In genomic region chr3:106728315-106728821, GRCh38 we compare ENCODE assay signal across 11 cellular contexts.
DNase-seq lines count a peak whose midpoint lies in the region; ATAC-seq and TF ChIP-seq lines count a peak whose summit lies in the region.
"Had no signal": no experiment of that assay in that cellular context is flagged by ENCODE, and none has a peak within 500 bp of the region (broad histone marks: within the 10 kb centered on the region; RNA-seq: fewer than 3 reads in every experiment).

No MANE protein-coding gene starts in this region.

- TF ChIP-seq CTCF in HFF-Myc (IDR thresholded peaks at IDR 0.05; ENCODE audit: low read depth, low read length, missing control alignments) (no peak), gastroesophageal sphincter (IDR thresholded peaks at IDR 0.05) (no peak), smooth muscle cell (IDR thresholded peaks at IDR 0.05; ENCODE audit: borderline replicate concordance, insufficient read depth, poor library complexity, severe bottlenecking) (no peak), right lobe of liver (IDR thresholded peaks at IDR 0.05) (no peak)

- no peaks in the 10 kb centered on the region for H3K9me3 Mint-ChIP-seq in activated naive CD4-positive, alpha-beta T cell treated with anti-CD3 and anti-CD28 coated beads, Interleukin-2, amount 50 U/mL, for 72 hours
- H3K9me3 Mint-ChIP-seq: stimulated activated naive B cell treated with anti-CD40 and anti-IgM and Interleukin-4, amounts not matched to agents 10 μg/mL and 1 μg/mL and 100 μg/mL, for 72 hours had no signal

- H3K27ac ChIP-seq in gastroesophageal sphincter (no peak overlapping the region), smooth muscle cell (ENCODE audit: low read depth) (peak overlapping the region; percentile 94), right lobe of liver (no peak overlapping the region)

- H2AFZ ChIP-seq in smooth muscle cell (ENCODE audit: low read depth): peak overlapping the region; percentile 79

- H3K9me3 ChIP-seq in adipocyte (ENCODE audit: control insufficient read depth, low read length): no peaks in the 10 kb centered on the region
- no peaks in the 10 kb centered on the region for H3K9me3 ChIP-seq in gastroesophageal sphincter
- no peaks in the 10 kb centered on the region for H3K9me3 ChIP-seq in smooth muscle cell (replicated peaks; ENCODE audit: low read depth)
- no peaks in the 10 kb centered on the region for H3K9me3 ChIP-seq in right lobe of liver

- DNase-seq in HFF-Myc (ENCODE audit: extremely low read depth, low read depth) (peak; percentile 62), adipocyte (ENCODE audit: low read depth) (peak; percentile 88), smooth muscle cell (lab: John Stamatoyannopoulos, UW; ENCODE audit: unreplicated experiment) (no peak), right lobe of liver (no peak), superior temporal gyrus (ENCODE audit: extremely low spot score) (no peak)
- no peak for DNase-seq in activated naive CD4-positive, alpha-beta T cell treated with anti-CD3 and anti-CD28 coated beads, Interleukin-2, amount 50 U/mL, for 72 hours (ENCODE audit: low spot score in 2 of 2)
- no peak for DNase-seq in activated CD4-positive, alpha-beta T cell treated with anti-CD3 and anti-CD28 coated beads for 4 hours
- DNase-seq: activated naive CD4-positive, alpha-beta T cell treated with anti-CD3 and anti-CD28 coated beads, Interleukin-2, amount 50 U/mL, for 16 hours; NCI-H526 treated with DMSO at 0.1 percent for 48 hours; stimulated activated naive B cell treated with anti-CD40 and anti-IgM and Interleukin-4, amounts not matched to agents 10 μg/mL and 1 μg/mL and 100 μg/mL, for 72 hours had no signal

- H3F3A ChIP-seq in smooth muscle cell (ENCODE audit: low read depth): no peaks in the 10 kb centered on the region

- H3K79me2 ChIP-seq in smooth muscle cell (ENCODE audit: low read depth): no peaks in the 10 kb centered on the region

- H3K9ac ChIP-seq in adipocyte (ENCODE audit: low read length): peak overlapping the region; percentile 76
- H3K9ac ChIP-seq in smooth muscle cell (ENCODE audit: low read depth): peak overlapping the region; percentile 66

- H3K27me3 ChIP-seq in adipocyte (replicated peaks; ENCODE audit: control insufficient read depth, insufficient read depth, low read length): no peaks in the 10 kb centered on the region
- no peaks in the 10 kb centered on the region for H3K27me3 ChIP-seq in gastroesophageal sphincter
- no peaks in the 10 kb centered on the region for H3K27me3 ChIP-seq in smooth muscle cell (ENCODE audit: low read depth)
- H3K27me3 ChIP-seq in right lobe of liver: no peaks in the 10 kb centered on the region

- H4K20me1 ChIP-seq in smooth muscle cell (ENCODE audit: low read depth): no peaks in the 10 kb centered on the region

- H3K4me3 ChIP-seq in HFF-Myc (replicated peaks; ENCODE audit: low read depth, low read length) (peak overlapping the region; percentile 8; the same call in 1 of the 2 replicates), adipocyte (ENCODE audit: low read length) (peak overlapping the region; percentile 26), gastroesophageal sphincter (no peak overlapping the region), smooth muscle cell (no peak overlapping the region), right lobe of liver (no peak overlapping the region)

- WGBS in gastroesophageal sphincter (ENCODE audit: low coverage in 1 of 2), 2 donors: 17 to 63% methylated on average over 4 to 5 of the region's 5 CpGs
- 27% methylated on average over 5 of the region's 5 CpGs for WGBS in smooth muscle cell (ENCODE audit: low lambda C conversion rate)
- WGBS in right lobe of liver (ENCODE audit: insufficient coverage, low coverage, low lambda C conversion rate, missing lambda C conversion rate): 38% methylated on average over 5 of the region's 5 CpGs

- intact Hi-C loops in right lobe of liver (cut with DNase I): no loop called here

- H3K27ac Mint-ChIP-seq in activated naive CD4-positive, alpha-beta T cell treated with anti-CD3 and anti-CD28 coated beads, Interleukin-2, amount 50 U/mL, for 72 hours: no peak overlapping the region
- H3K27ac Mint-ChIP-seq: stimulated activated naive B cell treated with anti-CD40 and anti-IgM and Interleukin-4, amounts not matched to agents 10 μg/mL and 1 μg/mL and 100 μg/mL, for 72 hours had no signal

- no peaks in the 10 kb centered on the region for H3K36me3 Mint-ChIP-seq in activated naive CD4-positive, alpha-beta T cell treated with anti-CD3 and anti-CD28 coated beads, Interleukin-2, amount 50 U/mL, for 72 hours
- H3K36me3 Mint-ChIP-seq: stimulated activated naive B cell treated with anti-CD40 and anti-IgM and Interleukin-4, amounts not matched to agents 10 μg/mL and 1 μg/mL and 100 μg/mL, for 72 hours had no signal

- no peak for TF ChIP-seq POLR2A in gastroesophageal sphincter (IDR thresholded peaks at IDR 0.05)
- TF ChIP-seq POLR2A in right lobe of liver (IDR thresholded peaks at IDR 0.05): no peak

- ATAC-seq in gastroesophageal sphincter: peak; percentile 79
- ATAC-seq in activated naive CD4-positive, alpha-beta T cell treated with anti-CD3 and anti-CD28 coated beads, Interleukin-2, amount 50 U/mL, for 72 hours: no peak
- no peak for ATAC-seq in right lobe of liver
- ATAC-seq: stimulated activated naive B cell treated with anti-CD40 and anti-IgM and Interleukin-4, amounts not matched to agents 10 μg/mL and 1 μg/mL and 100 μg/mL, for 72 hours had no signal

- H3K4me1 ChIP-seq in adipocyte (ENCODE audit: control insufficient read depth, insufficient read depth, low read length) (peaks cover 43% of the 10 kb centered on the region), gastroesophageal sphincter (no peaks in the 10 kb centered on the region), smooth muscle cell (ENCODE audit: low read depth) (peaks cover 8% of the 10 kb centered on the region), right lobe of liver (no peaks in the 10 kb centered on the region)

- no peaks in the 10 kb centered on the region for H3K36me3 ChIP-seq in adipocyte (ENCODE audit: control insufficient read depth, insufficient read depth, low read length, severe bottlenecking)
- no peaks in the 10 kb centered on the region for H3K36me3 ChIP-seq in gastroesophageal sphincter
- no peaks in the 10 kb centered on the region for H3K36me3 ChIP-seq in smooth muscle cell (ENCODE audit: low read depth)
- H3K36me3 ChIP-seq in right lobe of liver: no peaks in the 10 kb centered on the region

- peak overlapping the region; percentile 73 for H3K4me2 ChIP-seq in smooth muscle cell

- TF ChIP-seq EP300 in gastroesophageal sphincter (IDR thresholded peaks at IDR 0.05): no peak

Comparison
In these comparisons a context has a peak if more than half of its experiments do, and no peak if none do; other contexts are left out.
1. DNase-seq: peak in HFF-Myc (single experiment) and adipocyte (single experiment); none in smooth muscle cell (single experiment), activated naive CD4-positive, alpha-beta T cell treated with anti-CD3 and anti-CD28 coated beads, Interleukin-2, amount 50 U/mL, for 72 hours (0 of 2), right lobe of liver (0 of 3), activated CD4-positive, alpha-beta T cell treated with anti-CD3 and anti-CD28 coated beads for 4 hours (0 of 2) and superior temporal gyrus (single experiment).
2. H3K4me3 ChIP-seq: peak in HFF-Myc (single experiment) and adipocyte (single experiment); none in gastroesophageal sphincter (0 of 2), smooth muscle cell (single experiment) and right lobe of liver (0 of 3).